22 cellular contexts compared by ENCODE assay signal in genomic region chr1:115862406-115862805, GRCh38. TPM values are rescaled to one million over a fixed set of nuclear protein-coding genes. Genes with fewer than 3 reads are reported as not detected.
DNase-seq lines count a peak whose midpoint lies in the region; ATAC-seq and TF ChIP-seq lines count a peak whose summit lies in the region.
"Had no signal": no experiment of that assay in that cellular context is flagged by ENCODE, and none has a peak within 500 bp of the region (broad histone marks: within the 10 kb centered on the region; RNA-seq: fewer than 3 reads in every experiment).

No MANE protein-coding gene starts in this region.

- H3K4me3 ChIP-seq in LNCaP clone FGC (ENCODE audit: low read depth, low read length), result no peak overlapping the region
- no peak overlapping the region for H3K4me3 ChIP-seq in epithelial cell of esophagus (ENCODE audit: low read length)
- H3K4me3 ChIP-seq: GM12878, GM23338 had no signal

- TF ChIP-seq CTCF in LNCaP clone FGC (IDR thresholded peaks at IDR 0.05; ENCODE audit: control insufficient read depth, extremely low read depth, insufficient read depth) (no peak), epithelial cell of esophagus (IDR thresholded peaks at IDR 0.05; ENCODE audit: insufficient read depth, low read depth, low read length, missing control alignments) (no peak)

- DNase-seq in HPDE6-E6E7 (ENCODE audit: extremely low spot score), result peak; percentile 32
- peak; percentile 63 for DNase-seq in LNCaP clone FGC (ENCODE audit: low read depth)
- peak; percentile 87 for DNase-seq in epithelial cell of esophagus (ENCODE audit: low read depth)
- DNase-seq in myocyte (ENCODE audit: low read depth), result peak; percentile 18
- no peak for DNase-seq in dermis blood vessel endothelial cell
- no peak for DNase-seq in T-helper 1 cell
- DNase-seq: ACHN; BE2C; C1 segment of cervical spinal cord; CD4-positive, alpha-beta memory T cell; DMS153; DMS79 treated with DMSO at 0.1 percent for 48 hours; EL; HCEC 1CT; KBM-7 had no signal

- ATAC-seq in GM19328 (IDR thresholded peaks at IDR 0.05; ENCODE audit: unreplicated experiment), result no peak
- no peak for ATAC-seq in GM21360 (IDR thresholded peaks at IDR 0.05; ENCODE audit: unreplicated experiment)
- ATAC-seq: GM12878, GM23338, HepG2 had no signal

RNA-seq across cellular contexts. Expression of gene NHLH2, which starts 21.5 kb away (rescaled TPM):
- total RNA-seq in myocyte (1.3 and 2.5 TPM in 2 replicates), dermis blood vessel endothelial cell (not detected in 2 replicates)
- 0.37 TPM for polyA plus RNA-seq in myocyte (2012)
- total RNA-seq: CD4-positive, alpha-beta memory T cell; G401; GM12878; HepG2 had no signal
- polyA plus RNA-seq: CD4-positive, alpha-beta memory T cell; HepG2; IgD-negative memory B cell had no signal

Comparison
In these comparisons a context has a peak if more than half of its experiments do, and no peak if none do; other contexts are left out.
1. DNase-seq: peak in HPDE6-E6E7 (single experiment), LNCaP clone FGC (single experiment), epithelial cell of esophagus (single experiment) and myocyte (single experiment); none in dermis blood vessel endothelial cell (single experiment) and T-helper 1 cell (0 of 5).